ENCODE assay signal across 22 cellular contexts in genomic region chr5:61340775-61341361, GRCh38. TPM values are rescaled to one million over a fixed set of nuclear protein-coding genes. Genes with fewer than 3 reads are reported as not detected.
DNase-seq lines count a peak whose midpoint lies in the region; ATAC-seq, FAIRE-seq and TF ChIP-seq lines count a peak whose summit lies in the region.
"Had no signal": no experiment of that assay in that cellular context is flagged by ENCODE, and none has a peak within 500 bp of the region (broad histone marks: within the 10 kb centered on the region; RNA-seq: fewer than 3 reads in every experiment).

No MANE protein-coding gene starts in this region.

- no TSS peak for BruUV-seq in HepG2 (replicated peaks; lab: Mats Ljungman, UMichigan)

- TF ChIP-seq EP300 in HepG2 (IDR thresholded peaks at IDR 0.05; ENCODE audit: low read depth in 2 of 2, low read length in 2 of 2) (no peak), HepG2 (CRISPR knock-in tag; IDR thresholded peaks at IDR 0.05; ENCODE audit: borderline replicate concordance) (no peak)

- no peak for TF ChIP-seq POLR2A in HepG2 (IDR thresholded peaks at IDR 0.05; ENCODE audit: insufficient read depth in 1 of 2, low read depth in 2 of 2, low read length in 2 of 2)

- H3K9me3 Mint-ChIP-seq in stimulated activated memory B cell treated with anti-CD40 and anti-IgM and Interleukin-4, amounts not matched to agents 10 μg/mL and 1 μg/mL and 100 μg/mL, for 72 hours: no peaks in the 10 kb centered on the region
- H3K9me3 Mint-ChIP-seq: CD8-positive, alpha-beta memory T cell; H9 had no signal

- intact Hi-C loops in HepG2 (cut with micrococcal nuclease; ENCODE audit: unreplicated experiment) (no loop called here), left colon (cut with DNase I, micrococcal nuclease) (loop anchor here in 1 of 2 donors (10.0 kb wide), 1 partner anchor 64 kb away; no protein-coding TSS in a partner anchor), posterior vena cava (cut with DNase I) (no loop called here)

- no peak overlapping the region for H3K9ac ChIP-seq in liver (ENCODE audit: low read depth in 1 of 2, low read length in 2 of 2)
- H3K9ac ChIP-seq in HepG2 (ENCODE audit: insufficient read depth, low read depth, low read length): no peak overlapping the region
- no peak overlapping the region for H3K9ac ChIP-seq in SK-N-MC (ENCODE audit: insufficient read length)

- H4K20me1 ChIP-seq in HepG2 (ENCODE audit: insufficient read depth, low read length): no peaks in the 10 kb centered on the region

- H3K27me3 Mint-ChIP-seq in stimulated activated memory B cell treated with anti-CD40 and anti-IgM and Interleukin-4, amounts not matched to agents 10 μg/mL and 1 μg/mL and 100 μg/mL, for 72 hours: no peaks in the 10 kb centered on the region

- H3K9me3 ChIP-seq in liver (ENCODE audit: control insufficient read depth in 4 of 4, low read length in 3 of 4): no peaks in the 10 kb centered on the region
- H3K9me3 ChIP-seq in HepG2 (ENCODE audit: low read length): no peaks in the 10 kb centered on the region
- H3K9me3 ChIP-seq in SK-N-MC (ENCODE audit: low read depth, low read length): no peaks in the 10 kb centered on the region
- H3K9me3 ChIP-seq: BE2C had no signal

- no peak for TF ChIP-seq CTCF in liver (IDR thresholded peaks at IDR 0.05; ENCODE audit: low read depth, low read length, missing input control)
- TF ChIP-seq CTCF in HepG2 (CRISPR knock-in tag; IDR thresholded peaks at IDR 0.05): no peak

- peaks cover 2% of the 10 kb centered on the region for H3K79me2 ChIP-seq in HepG2 (ENCODE audit: insufficient read depth, low read length)

- peaks cover 6 to 30% (median 16%) of the 10 kb centered on the region in 4 donors for H3K4me1 ChIP-seq in liver (ENCODE audit: control insufficient read depth in 4 of 4, insufficient read depth in 4 of 4, low read length in 3 of 4)
- no peaks in the 10 kb centered on the region for H3K4me1 ChIP-seq in HepG2 (ENCODE audit: insufficient read depth, low read length)

- no peak overlapping the region for H2AFZ ChIP-seq in HepG2 (ENCODE audit: low read length)

- 31% methylated on average over 3 of the region's 3 CpGs for WGBS in liver
- WGBS in HepG2 (ENCODE audit: low lambda C conversion rate): 58% methylated on average over 3 of the region's 3 CpGs

- peak in 1 of 2 donors; percentile 27 for TF ChIP-seq RAD21 in liver (IDR thresholded peaks at IDR 0.05)
- no peak for TF ChIP-seq RAD21 in HepG2 (CRISPR knock-in tag; IDR thresholded peaks at IDR 0.05)

- H3K36me3 ChIP-seq in liver (ENCODE audit: control insufficient read depth in 4 of 4, insufficient read depth in 3 of 4, low read depth in 1 of 4, low read length in 3 of 4): peaks cover 0 to 2% (median 0%) of the 10 kb centered on the region in 4 donors
- no peaks in the 10 kb centered on the region for H3K36me3 ChIP-seq in HepG2 (replicated peaks in 1 of 2; ENCODE audit: control insufficient read depth in 1 of 2, insufficient read depth in 2 of 2, low read length in 2 of 2)
- peaks cover 42% of the 10 kb centered on the region for H3K36me3 ChIP-seq in SK-N-MC (ENCODE audit: insufficient read depth, low read length)
- H3K36me3 ChIP-seq: BE2C had no signal

- in situ Hi-C loops in HepG2 (cut with HindIII; ENCODE audit: extremely low pct_ligation_motif_present, low pct_unique_long_range_greater_than_20kb): no loop called here

- H3K36me3 Mint-ChIP-seq in stimulated activated memory B cell treated with anti-CD40 and anti-IgM and Interleukin-4, amounts not matched to agents 10 μg/mL and 1 μg/mL and 100 μg/mL, for 72 hours: peaks cover 20% of the 10 kb centered on the region

- no peak overlapping the region for H3K4me3 Mint-ChIP-seq in stimulated activated memory B cell treated with anti-CD40 and anti-IgM and Interleukin-4, amounts not matched to agents 10 μg/mL and 1 μg/mL and 100 μg/mL, for 72 hours
- H3K4me3 Mint-ChIP-seq: H9 had no signal

- H3K27me3 ChIP-seq in liver (ENCODE audit: control insufficient read depth in 4 of 4, insufficient read depth in 4 of 4, low read length in 3 of 4) (no peaks in the 10 kb centered on the region), HepG2 (ENCODE audit: control insufficient read depth in 1 of 2, insufficient read depth in 2 of 2, low read length in 2 of 2) (no peaks in the 10 kb centered on the region)
- H3K27me3 ChIP-seq: BE2C had no signal

- H3K4me1 Mint-ChIP-seq in stimulated activated memory B cell treated with anti-CD40 and anti-IgM and Interleukin-4, amounts not matched to agents 10 μg/mL and 1 μg/mL and 100 μg/mL, for 72 hours: peaks cover 42% of the 10 kb centered on the region

- DNase-seq in HepG2 (ENCODE audit: low spot score) (no peak), SK-N-MC (ENCODE audit: low read depth, low spot score) (no peak), left colon (no peak), posterior vena cava (ENCODE audit: low spot score) (no peak), NCI-H146 (lab: John Stamatoyannopoulos, UW) (no peak)
- DNase-seq: 8988T; ACHN; BE2C; C1 segment of cervical spinal cord; CD4-positive, CD25-positive, alpha-beta regulatory T cell; CD8-positive, alpha-beta memory T cell; COR-L47; DMS 273 treated with DMSO at 0.1 percent for 48 hours; DMS53; DND-41; EL; GOT3; H9 had no signal

- POLR2A ChIA-PET in HepG2 (lab: Yijun Ruan, JAX): no interaction called here

- ATAC-seq in HepG2 (no peak), left colon (peak; percentile 58), GM21381 (IDR thresholded peaks at IDR 0.05; ENCODE audit: unreplicated experiment) (no peak)
- ATAC-seq in stimulated activated memory B cell treated with anti-CD40 and anti-IgM and Interleukin-4, amounts not matched to agents 10 μg/mL and 1 μg/mL and 100 μg/mL, for 72 hours: no peak

- H3K27ac Mint-ChIP-seq in stimulated activated memory B cell treated with anti-CD40 and anti-IgM and Interleukin-4, amounts not matched to agents 10 μg/mL and 1 μg/mL and 100 μg/mL, for 72 hours: no peak overlapping the region
- H3K27ac Mint-ChIP-seq: CD8-positive, alpha-beta memory T cell; H9 had no signal

- H3K4me2 ChIP-seq in HepG2 (ENCODE audit: low read depth, low read length): no peak overlapping the region

- CTCF ChIA-PET in HepG2 (lab: Yijun Ruan, JAX; ENCODE audit: low intra/inter-chr PET ratio, low total read pairs): no interaction called here

- no peak overlapping the region for H3K4me3 ChIP-seq in liver (ENCODE audit: low read depth in 1 of 3, low read length in 3 of 3)
- H3K4me3 ChIP-seq in HepG2 (replicated peaks in 1 of 3; ENCODE audit: insufficient read depth in 1 of 3, low read depth in 2 of 3, low read length in 3 of 3): no peak overlapping the region
- H3K4me3 ChIP-seq in SK-N-MC: 0 out of 2 replicates have a peak overlapping the region, but pooled peaks have one; percentile 3

- no peak for FAIRE-seq in HepG2 (lab: Jason Lieb, UNC)
- FAIRE-seq: GM12891 had no signal

- no peak overlapping the region for H3K27ac ChIP-seq in liver (ENCODE audit: low read depth in 1 of 2, low read length in 2 of 2)
- H3K27ac ChIP-seq in HepG2 (ENCODE audit: extremely low read length, insufficient read depth, low read length): no peak overlapping the region
- no peak overlapping the region for H3K27ac ChIP-seq in SK-N-MC

TF ChIP-seq in liver, 16 proteins besides CTCF, POLR2A, EP300 and RAD21 (continues in another document):
- TF ChIP-seq HNF4A (conservative IDR thresholded peaks at IDR 0.05): peak; percentile 60 to 67
- TF ChIP-seq HNF4G (IDR thresholded peaks at IDR 0.05): no peak
- TF ChIP-seq GABPA (IDR thresholded peaks at IDR 0.05 in 1 of 2, conservative IDR thresholded peaks at IDR 0.05 in 1 of 2): no peak
- TF ChIP-seq FOXA1 (IDR thresholded peaks at IDR 0.05): no peak
- TF ChIP-seq NR2F2 (IDR thresholded peaks at IDR 0.05): no peak

TF ChIP-seq in HepG2, 621 proteins besides CTCF, POLR2A, EP300 and RAD21 (continues in another document):
- TF ChIP-seq MBD4 (IDR thresholded peaks at IDR 0.05; ENCODE audit: borderline replicate concordance, low read length): no peak
- TF ChIP-seq HCFC1 (IDR thresholded peaks at IDR 0.05; ENCODE audit: low read depth, low read length): no peak
- TF ChIP-seq ZNF782 (CRISPR knock-in tag; IDR thresholded peaks at IDR 0.05; ENCODE audit: borderline replicate concordance): no peak
- TF ChIP-seq YEATS2 (CRISPR knock-in tag; IDR thresholded peaks at IDR 0.05; ENCODE audit: borderline replicate concordance): no peak

RNA-seq across cellular contexts. Expression of gene ZSWIM6, which starts 8.8 kb away (rescaled TPM):
- 1 to 10 TPM; 5.0 to 5.2 TPM for total RNA-seq in liver
- polyA plus RNA-seq in liver: 1 to 10 TPM; 1.3 to 1.7 TPM
- total RNA-seq in HepG2 (2016; rRNA removed; fragmentation: Illumina TruSeq; extraction: Trizol): 0.82 and 0.83 TPM in 2 replicates
- total RNA-seq in HepG2 (2016; cell fraction: cytosol; rRNA removed; fragmentation: Illumina TruSeq; extraction: Trizol; ENCODE audit: low read depth): 0.91 and 0.97 TPM in 2 replicates
- total RNA-seq in HepG2 (2016; cell fraction: insoluble cytoplasmic fraction; rRNA removed; fragmentation: Illumina TruSeq; extraction: Trizol): 0.68 and 0.89 TPM in 2 replicates
- total RNA-seq in HepG2 (2016; cell fraction: membrane; rRNA removed; fragmentation: Illumina TruSeq; extraction: Trizol): 0.43 and 0.45 TPM in 2 replicates
- total RNA-seq in HepG2 (2016; cell fraction: nucleus; rRNA removed; fragmentation: Illumina TruSeq; extraction: Trizol): 1.5 and 1.8 TPM in 2 replicates
- polyA plus RNA-seq in HepG2 (2011; rRNA removed): 1.9 and 2.6 TPM in 2 replicates
- polyA plus RNA-seq in HepG2 (2011; cell fraction: cytosol; rRNA removed): 1.2 and 1.5 TPM in 2 replicates
- polyA plus RNA-seq in HepG2 (2011; cell fraction: nucleus; rRNA removed): 4.2 and 4.3 TPM in 2 replicates
- 1.3 and 1.7 TPM in 2 replicates for polyA plus RNA-seq in HepG2 (2012)
- 0.05 TPM in 1 of 2 replicates, not detected in the other for polyA plus RNA-seq in HepG2 (2016; cell fraction: cytosol; fragmentation: Illumina TruSeq; extraction: Trizol; ENCODE audit: low read depth)
- 0.93 and 1.0 TPM in 2 replicates for polyA plus RNA-seq in HepG2 (2016; cell fraction: insoluble cytoplasmic fraction; fragmentation: Illumina TruSeq; extraction: Trizol; ENCODE audit: low read depth)
- 0.13 and 0.15 TPM in 2 replicates for polyA plus RNA-seq in HepG2 (2016; cell fraction: membrane; fragmentation: Illumina TruSeq; extraction: Trizol; ENCODE audit: low read depth)
- polyA plus RNA-seq in HepG2 (2016; cell fraction: nucleus; fragmentation: Illumina TruSeq; extraction: Trizol; ENCODE audit: insufficient read depth, low read depth): 3.2 and 3.3 TPM in 2 replicates
- 6.2 and 32.4 TPM in 2 replicates for polyA minus RNA-seq in HepG2 (2011; rRNA and poly(A)+ RNA removed; ENCODE audit: low replicate concordance)
- polyA minus RNA-seq in HepG2 (2011; cell fraction: cytosol; rRNA and poly(A)+ RNA removed): 2.8 and 3.3 TPM in 2 replicates
- 5.5 and 7.1 TPM in 2 replicates for polyA minus RNA-seq in HepG2 (2011; cell fraction: nucleus; rRNA and poly(A)+ RNA removed)
- 10 to 100 TPM; 22.5 to 27.1 TPM for total RNA-seq in left colon
- total RNA-seq in posterior vena cava: 10 to 100 TPM; 14.0 to 15.3 TPM
